9 cellular contexts compared by ENCODE assay signal in genomic region chr16:106623-107324, GRCh38. TPM values are rescaled to one million over a fixed set of nuclear protein-coding genes. Genes with fewer than 3 reads are reported as not detected.
A peak's percentile ranks its signal among the peaks of the same experiment; 100 is the strongest.
DNase-seq lines count a peak whose midpoint lies in the region; ATAC-seq and TF ChIP-seq lines count a peak whose summit lies in the region.
"Had no signal": no experiment of that assay in that cellular context is flagged by ENCODE, and none has a peak within 500 bp of the region (broad histone marks: within the 10 kb centered on the region; RNA-seq: fewer than 3 reads in every experiment).

No MANE protein-coding gene starts in this region.

- no peaks in the 10 kb centered on the region for H3K4me1 ChIP-seq in Peyer's patch
- no peaks in the 10 kb centered on the region for H3K4me1 ChIP-seq in aorta (ENCODE audit: control insufficient read depth in 1 of 2, insufficient read depth in 2 of 2, low read length in 2 of 2)

- H3K36me3 ChIP-seq in Peyer's patch, result peaks cover 0 to 29% (median 0%) of the 10 kb centered on the region in 3 donors
- H3K36me3 ChIP-seq in aorta (ENCODE audit: control insufficient read depth in 1 of 2, insufficient read depth in 2 of 2, low read length in 1 of 2), result peaks cover 0 to 2% of the 10 kb centered on the region in 2 donors

- no peaks in the 10 kb centered on the region for H3K27me3 Mint-ChIP-seq in activated T-helper 17 cell treated with anti-CD3 and anti-CD28 coated beads, Interleukin-2, amount 50 U/mL, for 72 hours
- H3K27me3 Mint-ChIP-seq: activated naive CD4-positive, alpha-beta T cell treated with anti-CD3 and anti-CD28 coated beads, Interleukin-2, amount 50 U/mL, for 24 hours had no signal

- intact Hi-C loops in aorta (cut with DNase I), result loop anchor here (2.0 to 5.0 kb wide), 3 partner anchors 74 to 256 kb away; partner anchors contain the start of gene HBQ1 (in 2 of the 2)

- H3K27ac Mint-ChIP-seq in activated T-helper 17 cell treated with anti-CD3 and anti-CD28 coated beads, Interleukin-2, amount 50 U/mL, for 72 hours, result no peak overlapping the region
- H3K27ac Mint-ChIP-seq: activated naive CD4-positive, alpha-beta T cell treated with anti-CD3 and anti-CD28 coated beads, Interleukin-2, amount 50 U/mL, for 24 hours had no signal

- TF ChIP-seq CTCF in Peyer's patch (IDR thresholded peaks at IDR 0.05), result peak; percentile 63 to 85 (median 80)
- TF ChIP-seq CTCF in fibroblast of villous mesenchyme (IDR thresholded peaks at IDR 0.05; ENCODE audit: insufficient read depth, low read depth, low read length), result peak; percentile 79

- DNase-seq in DMS79 treated with DMSO at 0.1 percent for 48 hours (lab: John Stamatoyannopoulos, UW), result peak; percentile 79
- peak; percentile 71 to 73 for DNase-seq in Kasumi-1 (lab: John Stamatoyannopoulos, UW)
- peak in 2 of 3 donors; percentile 46 to 83 for DNase-seq in Peyer's patch
- DNase-seq in fibroblast of villous mesenchyme (ENCODE audit: low read depth), result peak; percentile 84
- peak; percentile 59 for DNase-seq in non-pigmented ciliary epithelial cell (ENCODE audit: low read depth)
- peak in 1 of 2 donors; percentile 56 for DNase-seq in aorta

- TF ChIP-seq POLR2A in Peyer's patch (IDR thresholded peaks at IDR 0.05), result no peak

- no peak overlapping the region for H3K4me3 Mint-ChIP-seq in activated T-helper 17 cell treated with anti-CD3 and anti-CD28 coated beads, Interleukin-2, amount 50 U/mL, for 72 hours
- H3K4me3 Mint-ChIP-seq: activated naive CD4-positive, alpha-beta T cell treated with anti-CD3 and anti-CD28 coated beads, Interleukin-2, amount 50 U/mL, for 24 hours had no signal

- no peaks in the 10 kb centered on the region for H3K27me3 ChIP-seq in Peyer's patch
- no peaks in the 10 kb centered on the region for H3K27me3 ChIP-seq in aorta (ENCODE audit: control insufficient read depth in 1 of 2, insufficient read depth in 2 of 2, low read length in 1 of 2)

- H3K4me3 ChIP-seq in Peyer's patch (no peak overlapping the region), fibroblast of villous mesenchyme (ENCODE audit: low read depth, low read length) (no peak overlapping the region), aorta (ENCODE audit: low read length in 2 of 2) (no peak overlapping the region)

- H3K4me1 Mint-ChIP-seq in activated T-helper 17 cell treated with anti-CD3 and anti-CD28 coated beads, Interleukin-2, amount 50 U/mL, for 72 hours, result no peaks in the 10 kb centered on the region

- no peaks in the 10 kb centered on the region for H3K9me3 Mint-ChIP-seq in activated T-helper 17 cell treated with anti-CD3 and anti-CD28 coated beads, Interleukin-2, amount 50 U/mL, for 72 hours
- H3K9me3 Mint-ChIP-seq: activated naive CD4-positive, alpha-beta T cell treated with anti-CD3 and anti-CD28 coated beads, Interleukin-2, amount 50 U/mL, for 24 hours had no signal

- H3K9me3 ChIP-seq in Peyer's patch (no peaks in the 10 kb centered on the region), aorta (ENCODE audit: control insufficient read depth, low read length) (no peaks in the 10 kb centered on the region)

- 22 to 25% methylated on average over 6 of the region's 6 CpGs for WGBS in aorta, 2 donors

- H3K27ac ChIP-seq in Peyer's patch (no peak overlapping the region), aorta (ENCODE audit: low read depth in 1 of 2, low read length in 2 of 2) (peak overlapping the region in 1 of 2 donors; percentile 37)

- peak; percentile 82 for ATAC-seq in activated T-helper 17 cell treated with anti-CD3 and anti-CD28 coated beads, Interleukin-2, amount 50 U/mL, for 72 hours (replicated peaks)
- ATAC-seq in aorta (ENCODE audit: low FRiP score) (peak; percentile 66), GM21529 (IDR thresholded peaks at IDR 0.05; ENCODE audit: unreplicated experiment) (no peak)

- H3K36me3 Mint-ChIP-seq in activated T-helper 17 cell treated with anti-CD3 and anti-CD28 coated beads, Interleukin-2, amount 50 U/mL, for 72 hours (ENCODE audit: low read depth), result peaks cover 62% of the 10 kb centered on the region

RNA-seq across cellular contexts. Expression of gene MPG, which starts 28.7 kb away (rescaled TPM):
- total RNA-seq in Peyer's patch (10 to 100 TPM; 21.5 to 63.4 (median 44.7) TPM), fibroblast of villous mesenchyme (161 and 277 TPM in 2 replicates), aorta (10 to 100 TPM; 56.2 to 59.5 TPM)
- total RNA-seq in activated T-helper 17 cell treated with anti-CD3 and anti-CD28 coated beads, Interleukin-2, amount 50 U/mL, for 72 hours, result 10 to 100 TPM; 45.6 to 51.9 TPM
- 100 to 1,000 TPM in 1 of 2 donors, 10 to 100 TPM in 1; 88.7 to 213 TPM for polyA plus RNA-seq in aorta

RNA-seq across cellular contexts. Expression of gene NPRL3, which starts 31.7 kb away (rescaled TPM):
- total RNA-seq in Peyer's patch (10 to 100 TPM; 13.8 to 47.9 (median 28.3) TPM), fibroblast of villous mesenchyme (10.6 and 13.0 TPM in 2 replicates), aorta (10 to 100 TPM; 13.4 to 29.0 TPM)
- 10 to 100 TPM; 33.7 to 48.3 TPM for total RNA-seq in activated T-helper 17 cell treated with anti-CD3 and anti-CD28 coated beads, Interleukin-2, amount 50 U/mL, for 72 hours
- polyA plus RNA-seq in aorta, result 10 to 100 TPM in 1 of 2 donors, 1 to 10 TPM in 1; 5.8 to 16.3 TPM

RNA-seq across cellular contexts. Expression of gene RHBDF1, which starts 34.3 kb away (rescaled TPM):
- total RNA-seq in Peyer's patch (10 to 100 TPM; 19.4 to 58.6 (median 41.1) TPM), fibroblast of villous mesenchyme (32.8 and 37.4 TPM in 2 replicates), aorta (10 to 100 TPM; 79.2 to 91.0 TPM)
- total RNA-seq in activated T-helper 17 cell treated with anti-CD3 and anti-CD28 coated beads, Interleukin-2, amount 50 U/mL, for 72 hours, result under 1 TPM in 1 of 2 donors, not detected in 1; 0.24 TPM
- polyA plus RNA-seq in aorta, result 100 to 1,000 TPM in 1 of 2 donors, 10 to 100 TPM in 1; 23.7 to 215 TPM

RNA-seq across cellular contexts. Expression of gene HBZ, which starts 45.7 kb away (rescaled TPM):
- total RNA-seq in Peyer's patch, result not detected
- total RNA-seq in activated T-helper 17 cell treated with anti-CD3 and anti-CD28 coated beads, Interleukin-2, amount 50 U/mL, for 72 hours, result not detected
- not detected in 2 replicates for total RNA-seq in fibroblast of villous mesenchyme
- not detected for total RNA-seq in aorta
- polyA plus RNA-seq in aorta, result not detected

RNA-seq across cellular contexts. Expression of gene SNRNP25, which starts 53.1 kb away (rescaled TPM):
- total RNA-seq in Peyer's patch (10 to 100 TPM in 3 of 4 donors, 1 to 10 TPM in 1; 8.7 to 17.6 (median 14.4) TPM), fibroblast of villous mesenchyme (15.5 and 22.5 TPM in 2 replicates), aorta (10 to 100 TPM; 10.7 to 11.1 TPM)
- 10 to 100 TPM; 34.4 to 60.3 TPM for total RNA-seq in activated T-helper 17 cell treated with anti-CD3 and anti-CD28 coated beads, Interleukin-2, amount 50 U/mL, for 72 hours
- polyA plus RNA-seq in aorta, result 10 to 100 TPM; 18.5 to 32.2 TPM

Comparison
In these comparisons a context has a peak if more than half of its experiments do, and no peak if none do; other contexts are left out.
1. RNA of gene RHBDF1, which starts 34.3 kb away (total RNA-seq): 79.2 to 91.0 TPM in aorta, 19.4 to 58.6 TPM in Peyer's patch and 32.8 to 37.4 TPM in fibroblast of villous mesenchyme; 0.24 TPM in activated T-helper 17 cell treated with anti-CD3 and anti-CD28 coated beads, Interleukin-2, amount 50 U/mL, for 72 hours; every median in the first group is over 10 times any median in the second.